ENCODE assay signal across 32 cellular contexts in the genomic region with DNA sequence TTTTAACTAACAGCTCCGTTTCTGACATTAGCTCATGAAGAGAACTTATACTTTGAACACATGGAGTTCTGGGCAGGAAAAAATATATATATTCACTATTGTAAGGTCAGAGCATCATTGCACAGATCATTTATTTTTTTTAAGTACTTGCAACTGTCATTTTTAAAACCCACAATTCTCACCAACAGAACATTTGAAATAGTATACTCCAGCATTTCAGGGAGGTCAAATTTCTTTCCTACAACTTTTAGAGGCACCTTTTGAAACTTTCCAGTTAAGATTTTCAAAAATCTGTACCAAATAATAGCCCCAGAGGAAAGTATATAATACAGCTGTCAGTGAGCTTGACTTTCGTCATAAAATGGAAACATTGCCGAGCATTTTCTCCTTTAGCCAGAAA.
"Had no signal": no experiment of that assay in that cellular context is flagged by ENCODE, and none has a peak within 500 bp of the region (broad histone marks: within the 10 kb centered on the region; RNA-seq: fewer than 3 reads in every experiment).

No MANE protein-coding gene starts in this region.

- H3K4me1 ChIP-seq: body of pancreas, breast epithelium had no signal

- H3K4me3 ChIP-seq: adrenal gland, body of pancreas, breast epithelium had no signal

- ATAC-seq: activated CD8-positive, alpha-beta T cell treated with anti-CD3 and anti-CD28 coated beads for 36 hours; activated naive CD4-positive, alpha-beta T cell treated with anti-CD3 and anti-CD28 coated beads, Interleukin-2, amount 50 U/mL, for 72 hours; activated T-cell treated with anti-CD3 and anti-CD28 coated beads, Interleukin-2, amount 50 U/mL, for 4 hours; activated T-cell treated with anti-CD3 and anti-CD28 coated beads, Interleukin-2, amount 50 U/mL, for 72 hours; activated T-helper 17 cell treated with anti-CD3 and anti-CD28 coated beads, Interleukin-2, amount 50 U/mL, for 72 hours; body of pancreas had no signal

- H3K36me3 ChIP-seq: adrenal gland, brain microvascular endothelial cell, breast epithelium had no signal

- H3K27me3 ChIP-seq: adrenal gland, body of pancreas, brain microvascular endothelial cell, breast epithelium had no signal

- DNase-seq: activated B cell treated with CpG ODN at 0.5 μM for 24 hours; activated CD4-positive, alpha-beta memory T cell treated with anti-CD3 and anti-CD28 coated beads for 36 hours; activated CD4-positive, alpha-beta T cell treated with anti-CD3 and anti-CD28 coated beads for 4 hours; activated CD4-positive, alpha-beta T cell treated with anti-CD3 and anti-CD28 coated beads, Interleukin-2, amount 10 ng/mL, durations not matched to agents 24 days and 14 days; activated CD4-positive, alpha-beta T cell treated with anti-CD3 and anti-CD28 coated beads, Interleukin-2, amount 50 U/mL, for 1 hour; activated CD4-positive, alpha-beta T cell treated with anti-CD3 and anti-CD28 coated beads, Interleukin-2, amount 50 U/mL, for 4 hours; activated CD4-positive, CD25-positive, alpha-beta regulatory T cell treated with anti-CD3 and anti-CD28 coated beads, Interleukin-2, amount 50 U/mL, for 72 hours; activated CD8-positive, alpha-beta memory T cell treated with anti-CD3 and anti-CD28 coated beads, Interleukin-2, amount 50 U/mL, for 4 hours; activated CD8-positive, alpha-beta T cell treated with anti-CD3 and anti-CD28 coated beads for 36 hours; activated effector memory CD4-positive, alpha-beta T cell treated with anti-CD3 and anti-CD28 coated beads, Interleukin-2, amount 50 U/mL, for 16 hours; activated gamma-delta T cell treated with Interleukin-2 at 50 U/mL for 16 hours; activated naive CD4-positive, alpha-beta T cell; activated naive CD4-positive, alpha-beta T cell treated with anti-CD3 and anti-CD28 coated beads for 36 hours; activated naive CD4-positive, alpha-beta T cell treated with anti-CD3 and anti-CD28 coated beads, Interleukin-2, amount 50 U/mL, for 16 hours; activated naive CD8-positive, alpha-beta T cell treated with anti-CD3 and anti-CD28 coated beads for 36 hours; activated T-cell treated with anti-CD3 and anti-CD28 coated beads for 4 hours; activated T-cell treated with anti-CD3 and anti-CD28 coated beads, Interleukin-2, amount 50 U/mL, for 1 hour; activated T-cell treated with anti-CD3 and anti-CD28 coated beads, Interleukin-2, amount 50 U/mL, for 4 hours; activated T-cell treated with anti-CD3 and anti-CD28 coated beads, Interleukin-2, amount 50 U/mL, for 72 hours; adrenal gland; amniotic stem cell; aorta; body of pancreas; brain microvascular endothelial cell; central memory CD4-positive, alpha-beta T cell; T-helper 1 cell; T-helper 2 cell; T-helper 9 cell had no signal

- H3K9me3 ChIP-seq: adrenal gland, body of pancreas, breast epithelium had no signal

- H3K27ac ChIP-seq: adrenal gland, body of pancreas, brain microvascular endothelial cell, breast epithelium, VCaP had no signal
